ENCODE assay signal across 9 cellular contexts in genomic region chr3:17749705-17750293, GRCh38. TPM values are rescaled to one million over a fixed set of nuclear protein-coding genes. Genes with fewer than 3 reads are reported as not detected.
DNase-seq lines count a peak whose midpoint lies in the region; ATAC-seq and TF ChIP-seq lines count a peak whose summit lies in the region.
"Had no signal": no experiment of that assay in that cellular context is flagged by ENCODE, and none has a peak within 500 bp of the region (broad histone marks: within the 10 kb centered on the region; RNA-seq: fewer than 3 reads in every experiment).

No MANE protein-coding gene starts in this region.

- H3K4me3 ChIP-seq in Karpas-422 (ENCODE audit: low read length) (peak overlapping the region; percentile 39; the same call in 1 of the 2 replicates), MG63 (no peak overlapping the region), stomach (peak overlapping the region in 2 of 4 donors; percentile 22 to 24)

- H3K27me3 Mint-ChIP-seq in Calu3 (ENCODE audit: unreplicated experiment) (no peaks in the 10 kb centered on the region), immature natural killer cell (ENCODE audit: low read depth in 3 of 3) (peaks cover 0 to 1% (median 0%) of the 10 kb centered on the region in 3 donors)

- intact Hi-C loops in Calu3 (cut with micrococcal nuclease; ENCODE audit: unreplicated experiment) (loop anchor here (5.0 kb wide), 1 partner anchor 83 kb away; no protein-coding TSS in a partner anchor), stomach (cut with DNase I; ENCODE audit: low total_unique reads) (no loop called here)

- H3K4me2 ChIP-seq in Karpas-422 (ENCODE audit: low read depth, low read length, poor library complexity, severe bottlenecking), result peak overlapping the region; percentile 58

- H3K9me3 Mint-ChIP-seq in Calu3 (ENCODE audit: low read depth, unreplicated experiment) (no peaks in the 10 kb centered on the region), immature natural killer cell (no peaks in the 10 kb centered on the region)

- ATAC-seq in GM21423 (IDR thresholded peaks at IDR 0.05; ENCODE audit: unreplicated experiment), result peak; percentile 27

- no peak for TF ChIP-seq POLR2A in stomach (IDR thresholded peaks at IDR 0.05)

- H3K9me3 ChIP-seq in Karpas-422 (ENCODE audit: low read length) (no peaks in the 10 kb centered on the region), MG63 (no peaks in the 10 kb centered on the region), stomach (no peaks in the 10 kb centered on the region)

- H3K9ac ChIP-seq in Karpas-422 (ENCODE audit: low read length), result peak overlapping the region; percentile 30

- H3K4me1 ChIP-seq in Karpas-422 (ENCODE audit: low read length), result peaks cover 26% of the 10 kb centered on the region
- H3K4me1 ChIP-seq in stomach, result peaks cover 0 to 23% (median 6%) of the 10 kb centered on the region in 4 donors

- TF ChIP-seq CTCF in Calu3 (IDR thresholded peaks at IDR 0.05; ENCODE audit: unreplicated experiment) (no peak), stomach (IDR thresholded peaks at IDR 0.05) (no peak)

- H3K27me3 ChIP-seq in Karpas-422 (ENCODE audit: low read length), result no peaks in the 10 kb centered on the region
- no peaks in the 10 kb centered on the region for H3K27me3 ChIP-seq in MG63
- no peaks in the 10 kb centered on the region for H3K27me3 ChIP-seq in stomach

- H4K20me1 ChIP-seq in Karpas-422 (ENCODE audit: insufficient read depth, low read depth, low read length), result no peaks in the 10 kb centered on the region

- no peak for TF ChIP-seq EP300 in stomach (IDR thresholded peaks at IDR 0.05)

- no peaks in the 10 kb centered on the region for H3K9me2 ChIP-seq in Karpas-422 (replicated peaks; ENCODE audit: insufficient read depth, low read length)

- WGBS in stomach, 5 donors, result 30 to 51% (median 36%) methylated on average over 3 of the region's 3 CpGs

- DNase-seq in Calu3, result no peak
- no peak for DNase-seq in Karpas-422
- no peak for DNase-seq in immature natural killer cell
- no peak for DNase-seq in MG63
- DNase-seq in stomach, result no peak
- DNase-seq in LoVo (ENCODE audit: low spot score), result no peak
- DNase-seq in HPDE6-E6E7 (ENCODE audit: extremely low spot score), result no peak
- DNase-seq: amygdala had no signal

- no peak overlapping the region for H3K27ac ChIP-seq in Karpas-422 (ENCODE audit: low read length)
- no peak overlapping the region for H3K27ac ChIP-seq in stomach

- H3K27ac Mint-ChIP-seq in Calu3 (ENCODE audit: unreplicated experiment), result peak overlapping the region; percentile 7
- peak overlapping the region; percentile 29 to 88 (median 70) for H3K27ac Mint-ChIP-seq in immature natural killer cell

- H3K36me3 ChIP-seq in Karpas-422 (ENCODE audit: insufficient read depth, low read length) (no peaks in the 10 kb centered on the region), MG63 (no peaks in the 10 kb centered on the region), stomach (no peaks in the 10 kb centered on the region)

- CTCF ChIA-PET in Calu3 (lab: Charles Lee), result no interaction called here

- H3K36me3 Mint-ChIP-seq in Calu3 (ENCODE audit: insufficient read depth, unreplicated experiment), result no peaks in the 10 kb centered on the region
- no peaks in the 10 kb centered on the region for H3K36me3 Mint-ChIP-seq in immature natural killer cell

- peaks cover 14% of the 10 kb centered on the region for H3K4me1 Mint-ChIP-seq in Calu3 (ENCODE audit: low read depth, unreplicated experiment)
- peaks cover 12 to 14% of the 10 kb centered on the region in 2 donors for H3K4me1 Mint-ChIP-seq in immature natural killer cell

- peak overlapping the region; percentile 85 for H2AFZ ChIP-seq in Karpas-422 (ENCODE audit: low read length)

- H3K4me3 Mint-ChIP-seq in Calu3 (ENCODE audit: low read depth, unreplicated experiment) (peak overlapping the region; percentile 61), immature natural killer cell (peak overlapping the region; percentile 60 to 90 (median 84))

- no TSS peak for BruUV-seq in Calu3 (replicated peaks; lab: Mats Ljungman, UMichigan)

- H3K79me2 ChIP-seq in Karpas-422 (ENCODE audit: low read length), result no peaks in the 10 kb centered on the region

RNA-seq across cellular contexts. Expression of gene TBC1D5, which starts 7.4 kb away (rescaled TPM):
- total RNA-seq in Calu3 (2022), result 34.5 and 38.3 TPM in 2 replicates
- total RNA-seq in Karpas-422 (2014; rRNA removed; shearing (Covaris generic); ENCODE audit: low replicate concordance), result 127 and 181 TPM in 2 replicates
- polyA plus RNA-seq in immature natural killer cell, result 10 to 100 TPM; 20.5 to 49.2 (median 25.8) TPM
- 28.3 and 62.5 TPM in 2 replicates for total RNA-seq in MG63 (2014; rRNA removed; shearing (Covaris generic); ENCODE audit: low replicate concordance)
- 10 to 100 TPM; 25.1 to 75.1 (median 54.0) TPM for total RNA-seq in stomach
- 10 to 100 TPM in 1 of 3 donors, 1 to 10 TPM in 2; 4.7 to 10.1 (median 9.5) TPM for polyA plus RNA-seq in stomach
